Comparison of ENCODE assay signal across 1 cellular context in the genomic region with DNA sequence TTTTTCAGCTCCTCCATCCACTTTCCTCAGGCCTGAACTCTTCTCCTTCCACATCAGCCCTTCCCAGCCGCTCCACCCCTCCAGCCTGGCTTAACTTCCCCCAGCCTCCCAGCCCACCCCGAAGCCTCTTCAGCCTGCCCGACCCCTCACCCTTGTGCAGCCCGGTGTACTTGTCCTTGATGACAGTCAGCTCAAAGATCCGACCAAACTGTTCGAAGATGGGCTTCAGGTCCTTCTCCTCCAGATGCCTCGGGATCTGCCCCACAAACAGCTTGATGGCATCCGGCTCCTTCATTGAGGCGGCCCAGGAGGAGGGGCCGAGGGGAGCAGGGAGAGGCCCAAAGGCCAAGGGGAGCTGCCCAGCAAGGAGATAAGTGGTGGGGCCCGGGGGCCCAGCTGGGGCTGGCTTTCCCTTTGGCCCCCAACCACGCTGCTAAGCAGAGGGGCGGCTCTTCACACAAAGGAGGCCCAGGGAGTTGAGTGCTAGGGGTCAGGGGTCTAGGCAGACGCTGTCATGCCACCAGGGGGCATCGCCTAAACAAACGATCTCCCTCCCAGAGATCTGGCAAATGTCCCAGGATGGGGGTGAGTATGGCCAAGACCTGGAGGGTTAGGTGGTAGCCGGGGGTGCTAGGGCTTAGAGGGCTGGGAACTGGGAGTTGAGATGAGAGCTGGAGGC.
TF ChIP-seq lines count a peak whose summit lies in the region.

No MANE protein-coding gene starts in this region.

TF ChIP-seq in H1, 55 proteins besides CTCF, POLR2A, EP300 and RAD21:
- TF ChIP-seq CREB1 (IDR thresholded peaks at IDR 0.05) (peak; percentile 26; the same call in 1 of the 2 replicates), FOSL1 (IDR thresholded peaks at IDR 0.05; ENCODE audit: insufficient read depth, low read depth, low read length) (no peak), SIN3A (conservative IDR thresholded peaks at IDR 0.05 in 1 of 2, IDR thresholded peaks at IDR 0.05 in 1 of 2; ENCODE audit: low read depth in 1 of 2, low read length in 2 of 2) (peak; percentile 30 to 60; a peak in 2 of 4 replicates)
TF ChIP-seq in H1: peak in this region for 2.
